8 cellular contexts compared by ENCODE assay signal in the genomic region with DNA sequence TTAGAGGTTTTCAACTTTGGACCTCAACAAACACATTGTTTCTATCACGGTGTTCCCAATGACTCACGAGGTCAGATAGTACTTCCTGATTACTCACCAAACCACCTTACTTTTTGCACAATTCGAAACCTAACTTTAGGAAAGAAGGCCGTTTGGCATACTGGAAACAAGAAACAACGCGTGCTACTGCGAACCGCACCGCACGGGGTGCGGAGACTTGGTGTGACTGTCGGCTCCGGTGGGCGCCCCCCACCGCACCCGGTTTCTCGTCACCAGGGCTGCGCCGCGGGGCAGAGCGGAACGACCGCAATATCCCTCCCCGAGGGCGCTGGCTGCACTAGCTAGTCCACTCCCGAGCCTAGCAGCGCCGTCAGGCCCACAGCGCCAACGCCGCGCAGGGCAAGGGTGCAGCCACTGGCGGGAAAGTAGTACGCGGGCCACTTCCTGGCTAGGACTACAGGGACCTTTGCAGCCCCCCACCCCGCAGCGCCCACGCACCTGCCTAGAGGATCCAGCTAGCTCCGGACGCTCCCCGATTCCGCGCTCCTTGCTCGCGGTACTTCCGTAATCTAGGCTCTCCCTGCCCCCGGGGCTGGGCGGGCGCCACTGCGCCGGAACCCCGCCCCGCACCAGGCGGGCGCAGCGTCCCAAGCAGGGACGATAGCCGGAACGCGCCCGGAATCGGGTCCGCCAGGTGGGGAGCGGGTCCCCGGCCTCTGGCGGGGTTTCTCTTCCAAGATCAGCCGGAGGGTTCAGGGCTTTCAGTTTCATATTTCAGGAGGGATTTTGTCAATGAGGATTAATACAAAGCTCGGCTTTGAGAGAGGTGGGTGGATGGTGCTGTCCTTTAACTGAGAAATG. TPM values are rescaled to one million over a fixed set of nuclear protein-coding genes. Genes with fewer than 3 reads are reported as not detected.
DNase-seq lines count a peak whose midpoint lies in the region; ATAC-seq and TF ChIP-seq lines count a peak whose summit lies in the region.

TSS of gene PARP4 (minus strand) at position 571 of the 861 bp plus-strand sequence. CDS start 9,002 bp downstream, outside the sequence.

- H3K4me2 ChIP-seq in OCI-LY3 (ENCODE audit: low read length) = peak within 1 kb of the TSS; percentile 82

- peak; percentile 64 for DNase-seq in COLO829 (ENCODE audit: low spot score)
- DNase-seq in activated CD8-positive, alpha-beta memory T cell treated with anti-CD3 and anti-CD28 coated beads, Interleukin-2, amount 50 U/mL, for 48 hours = peak; percentile 87
- DNase-seq in epidermal melanocyte (ENCODE audit: insufficient read length, low spot score) = peak; percentile 77
- DNase-seq in stimulated activated CD8-positive, alpha-beta memory T cell treated with anti-CD3 and anti-CD28 coated beads, Interleukin-4, amount 100 ng/mL, for 4 hours (ENCODE audit: low read depth in 2 of 2, low spot score in 1 of 2) = peak; percentile 24 to 30

- H4K20me1 ChIP-seq in OCI-LY3 (ENCODE audit: insufficient read depth, low read length) = peaks cover 11% of the 10 kb centered on the region; the same call in 1 of the 2 replicates

- H3K27me3 ChIP-seq in OCI-LY3 (ENCODE audit: low read depth, low read length) (no peaks in the 10 kb centered on the region), mononuclear cell (ENCODE audit: insufficient read depth, low read length) (no peaks in the 10 kb centered on the region)

- H3K4me3 ChIP-seq in OCI-LY3 (ENCODE audit: low read length) = peak within 1 kb of the TSS; percentile 86
- peak within 1 kb of the TSS; percentile 98 for H3K4me3 ChIP-seq in mononuclear cell (ENCODE audit: low read length)

- peak within 1 kb of the TSS; percentile 85 for H3K9ac ChIP-seq in OCI-LY3 (ENCODE audit: low read length)

- peak within 1 kb of the TSS; percentile 52 for H3K27ac ChIP-seq in OCI-LY3 (ENCODE audit: low read length)

- peaks cover 50% of the 10 kb centered on the region for H3K79me2 ChIP-seq in OCI-LY3 (ENCODE audit: low read length)

- peak; percentile 71 for ATAC-seq in GM19452 (IDR thresholded peaks at IDR 0.05; ENCODE audit: unreplicated experiment)
- peak; percentile 68 for ATAC-seq in HG03571 (IDR thresholded peaks at IDR 0.05; ENCODE audit: unreplicated experiment)

- no peak for TF ChIP-seq CTCF in OCI-LY3 (IDR thresholded peaks at IDR 0.05; ENCODE audit: low read depth, low read length)

- H3K9me3 ChIP-seq in OCI-LY3 (ENCODE audit: insufficient read depth, low read length) (no peaks in the 10 kb centered on the region), mononuclear cell (ENCODE audit: low read depth, low read length) (no peaks in the 10 kb centered on the region)

- peak within 1 kb of the TSS; percentile 94 for H2AFZ ChIP-seq in OCI-LY3 (ENCODE audit: low read depth, low read length)

- H3K36me3 ChIP-seq in OCI-LY3 (replicated peaks; ENCODE audit: low read depth, low read length) = no peaks in the 10 kb centered on the region

- H3K4me1 ChIP-seq in OCI-LY3 (ENCODE audit: low read length) = peaks cover 11% of the 10 kb centered on the region
- H3K4me1 ChIP-seq in mononuclear cell (ENCODE audit: insufficient read depth, low read length) = peaks cover 26% of the 10 kb centered on the region

RNA-seq across cellular contexts. Expression of gene PARP4, which starts in this region (rescaled TPM):
- 41.1 TPM for total RNA-seq in mononuclear cell

Comparison
In these comparisons a context has a peak if more than half of its experiments do, and no peak if none do; other contexts are left out.
1. Peak in every context shown above with its lines: DNase-seq, ATAC-seq, H3K4me3 ChIP-seq and H3K27ac ChIP-seq.
2. DNase-seq: peak in every context shown above with its lines; median percentile 87 in activated CD8-positive, alpha-beta memory T cell treated with anti-CD3 and anti-CD28 coated beads, Interleukin-2, amount 50 U/mL, for 48 hours; 77 in epidermal melanocyte; 64 in COLO829; 27 in stimulated activated CD8-positive, alpha-beta memory T cell treated with anti-CD3 and anti-CD28 coated beads, Interleukin-4, amount 100 ng/mL, for 4 hours.